1 cellular context compared by ENCODE assay signal in the genomic region with DNA sequence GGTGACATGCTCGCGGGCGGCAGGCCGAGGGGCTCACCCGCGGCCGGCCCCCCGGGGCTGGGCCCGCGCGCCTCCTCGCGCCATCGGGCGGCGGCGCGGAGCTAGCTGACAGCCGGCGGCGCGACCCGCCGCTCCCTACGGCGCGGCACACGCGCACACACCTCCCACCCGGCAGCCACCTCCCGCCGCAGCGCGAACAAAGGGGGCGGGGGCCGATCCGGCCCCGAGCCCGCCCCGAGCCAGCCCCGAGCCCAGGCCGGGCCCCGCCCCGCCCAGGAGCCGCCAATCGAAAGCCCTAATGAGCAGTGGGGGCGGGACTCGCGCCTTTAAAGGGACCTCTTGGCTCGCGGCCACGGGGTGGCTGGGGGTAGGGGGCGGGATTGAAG.
TF ChIP-seq lines count a peak whose summit lies in the region.

A gene with protein sequence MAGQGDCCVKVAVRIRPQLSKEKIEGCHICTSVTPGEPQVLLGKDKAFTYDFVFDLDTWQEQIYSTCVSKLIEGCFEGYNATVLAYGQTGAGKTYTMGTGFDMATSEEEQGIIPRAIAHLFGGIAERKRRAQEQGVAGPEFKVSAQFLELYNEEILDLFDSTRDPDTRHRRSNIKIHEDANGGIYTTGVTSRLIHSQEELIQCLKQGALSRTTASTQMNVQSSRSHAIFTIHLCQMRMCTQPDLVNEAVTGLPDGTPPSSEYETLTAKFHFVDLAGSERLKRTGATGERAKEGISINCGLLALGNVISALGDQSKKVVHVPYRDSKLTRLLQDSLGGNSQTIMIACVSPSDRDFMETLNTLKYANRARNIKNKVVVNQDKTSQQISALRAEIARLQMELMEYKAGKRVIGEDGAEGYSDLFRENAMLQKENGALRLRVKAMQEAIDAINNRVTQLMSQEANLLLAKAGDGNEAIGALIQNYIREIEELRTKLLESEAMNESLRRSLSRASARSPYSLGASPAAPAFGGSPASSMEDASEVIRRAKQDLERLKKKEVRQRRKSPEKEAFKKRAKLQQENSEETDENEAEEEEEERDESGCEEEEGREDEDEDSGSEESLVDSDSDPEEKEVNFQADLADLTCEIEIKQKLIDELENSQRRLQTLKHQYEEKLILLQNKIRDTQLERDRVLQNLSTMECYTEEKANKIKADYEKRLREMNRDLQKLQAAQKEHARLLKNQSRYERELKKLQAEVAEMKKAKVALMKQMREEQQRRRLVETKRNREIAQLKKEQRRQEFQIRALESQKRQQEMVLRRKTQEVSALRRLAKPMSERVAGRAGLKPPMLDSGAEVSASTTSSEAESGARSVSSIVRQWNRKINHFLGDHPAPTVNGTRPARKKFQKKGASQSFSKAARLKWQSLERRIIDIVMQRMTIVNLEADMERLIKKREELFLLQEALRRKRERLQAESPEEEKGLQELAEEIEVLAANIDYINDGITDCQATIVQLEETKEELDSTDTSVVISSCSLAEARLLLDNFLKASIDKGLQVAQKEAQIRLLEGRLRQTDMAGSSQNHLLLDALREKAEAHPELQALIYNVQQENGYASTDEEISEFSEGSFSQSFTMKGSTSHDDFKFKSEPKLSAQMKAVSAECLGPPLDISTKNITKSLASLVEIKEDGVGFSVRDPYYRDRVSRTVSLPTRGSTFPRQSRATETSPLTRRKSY (N-terminal part only) (minus strand): TSS at position 198 of the 386 bp plus-strand sequence. CDS start 331 bp downstream, outside the sequence.

TF ChIP-seq in SK-N-SH treated with all-trans-retinoic acid at 6 μM for 48 hours, 23 proteins besides CTCF, POLR2A, EP300 and RAD21 (continued from another document):
- TF ChIP-seq, protein P1, sequence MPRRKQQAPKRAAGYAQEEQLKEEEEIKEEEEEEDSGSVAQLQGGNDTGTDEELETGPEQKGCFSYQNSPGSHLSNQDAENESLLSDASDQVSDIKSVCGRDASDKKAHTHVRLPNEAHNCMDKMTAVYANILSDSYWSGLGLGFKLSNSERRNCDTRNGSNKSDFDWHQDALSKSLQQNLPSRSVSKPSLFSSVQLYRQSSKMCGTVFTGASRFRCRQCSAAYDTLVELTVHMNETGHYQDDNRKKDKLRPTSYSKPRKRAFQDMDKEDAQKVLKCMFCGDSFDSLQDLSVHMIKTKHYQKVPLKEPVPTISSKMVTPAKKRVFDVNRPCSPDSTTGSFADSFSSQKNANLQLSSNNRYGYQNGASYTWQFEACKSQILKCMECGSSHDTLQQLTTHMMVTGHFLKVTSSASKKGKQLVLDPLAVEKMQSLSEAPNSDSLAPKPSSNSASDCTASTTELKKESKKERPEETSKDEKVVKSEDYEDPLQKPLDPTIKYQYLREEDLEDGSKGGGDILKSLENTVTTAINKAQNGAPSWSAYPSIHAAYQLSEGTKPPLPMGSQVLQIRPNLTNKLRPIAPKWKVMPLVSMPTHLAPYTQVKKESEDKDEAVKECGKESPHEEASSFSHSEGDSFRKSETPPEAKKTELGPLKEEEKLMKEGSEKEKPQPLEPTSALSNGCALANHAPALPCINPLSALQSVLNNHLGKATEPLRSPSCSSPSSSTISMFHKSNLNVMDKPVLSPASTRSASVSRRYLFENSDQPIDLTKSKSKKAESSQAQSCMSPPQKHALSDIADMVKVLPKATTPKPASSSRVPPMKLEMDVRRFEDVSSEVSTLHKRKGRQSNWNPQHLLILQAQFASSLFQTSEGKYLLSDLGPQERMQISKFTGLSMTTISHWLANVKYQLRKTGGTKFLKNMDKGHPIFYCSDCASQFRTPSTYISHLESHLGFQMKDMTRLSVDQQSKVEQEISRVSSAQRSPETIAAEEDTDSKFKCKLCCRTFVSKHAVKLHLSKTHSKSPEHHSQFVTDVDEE (CRISPR knock-in tag; IDR thresholded peaks at IDR 0.05), result no peak
- TF ChIP-seq, protein P2, sequence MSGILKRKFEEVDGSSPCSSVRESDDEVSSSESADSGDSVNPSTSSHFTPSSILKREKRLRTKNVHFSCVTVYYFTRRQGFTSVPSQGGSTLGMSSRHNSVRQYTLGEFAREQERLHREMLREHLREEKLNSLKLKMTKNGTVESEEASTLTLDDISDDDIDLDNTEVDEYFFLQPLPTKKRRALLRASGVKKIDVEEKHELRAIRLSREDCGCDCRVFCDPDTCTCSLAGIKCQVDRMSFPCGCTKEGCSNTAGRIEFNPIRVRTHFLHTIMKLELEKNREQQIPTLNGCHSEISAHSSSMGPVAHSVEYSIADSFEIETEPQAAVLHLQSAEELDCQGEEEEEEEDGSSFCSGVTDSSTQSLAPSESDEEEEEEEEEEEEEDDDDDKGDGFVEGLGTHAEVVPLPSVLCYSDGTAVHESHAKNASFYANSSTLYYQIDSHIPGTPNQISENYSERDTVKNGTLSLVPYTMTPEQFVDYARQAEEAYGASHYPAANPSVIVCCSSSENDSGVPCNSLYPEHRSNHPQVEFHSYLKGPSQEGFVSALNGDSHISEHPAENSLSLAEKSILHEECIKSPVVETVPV (CRISPR knock-in tag; IDR thresholded peaks at IDR 0.05), result no peak
- no peak for TF ChIP-seq ZNF70 (CRISPR knock-in tag; IDR thresholded peaks at IDR 0.05)
